ENCODE assay signal across 9 cellular contexts in genomic region chr2:101751875-101752619, GRCh38. TPM values are rescaled to one million over a fixed set of nuclear protein-coding genes. Genes with fewer than 3 reads are reported as not detected.
DNase-seq lines count a peak whose midpoint lies in the region; ATAC-seq and TF ChIP-seq lines count a peak whose summit lies in the region.
"Had no signal": no experiment of that assay in that cellular context is flagged by ENCODE, and none has a peak within 500 bp of the region (broad histone marks: within the 10 kb centered on the region; RNA-seq: fewer than 3 reads in every experiment).

No MANE protein-coding gene starts in this region.

- no peaks in the 10 kb centered on the region for H3K27me3 ChIP-seq in sigmoid colon

- no peak for TF ChIP-seq CTCF in sigmoid colon (IDR thresholded peaks at IDR 0.05)

- H3K27ac ChIP-seq in angular gyrus (ENCODE audit: low read depth, low read length) = peak overlapping the region; percentile 95
- peak overlapping the region in 3 of 4 donors; percentile 33 to 65 (median 49) for H3K27ac ChIP-seq in sigmoid colon
- H3K27ac ChIP-seq: KMS-11 had no signal

- no peaks in the 10 kb centered on the region for H3K9me3 Mint-ChIP-seq in stimulated activated effector memory CD8-positive, alpha-beta T cell treated with anti-CD3 and anti-CD28 coated beads, Interleukin-12 subunit alpha, Interleukin-12 subunit beta, amount 100 ng/mL, for 72 hours

- H3K4me3 Mint-ChIP-seq in stimulated activated effector memory CD8-positive, alpha-beta T cell treated with anti-CD3 and anti-CD28 coated beads, Interleukin-12 subunit alpha, Interleukin-12 subunit beta, amount 100 ng/mL, for 72 hours = no peak overlapping the region

- DNase-seq in sigmoid colon (no peak), DMS 273 treated with DMSO at 0.1 percent for 48 hours (lab: John Stamatoyannopoulos, UW) (no peak), NCI-H1436 (lab: John Stamatoyannopoulos, UW) (no peak)
- no peak for DNase-seq in activated CD4-positive, alpha-beta T cell treated with anti-CD3 and anti-CD28 coated beads for 1 hour
- no peak for DNase-seq in stimulated activated effector memory CD8-positive, alpha-beta T cell treated with anti-CD3 and anti-CD28 coated beads, Interleukin-12 subunit alpha, Interleukin-12 subunit beta, amount 100 ng/mL, for 72 hours (ENCODE audit: low spot score in 2 of 2)

- H3K4me1 Mint-ChIP-seq in stimulated activated effector memory CD8-positive, alpha-beta T cell treated with anti-CD3 and anti-CD28 coated beads, Interleukin-12 subunit alpha, Interleukin-12 subunit beta, amount 100 ng/mL, for 72 hours = peaks cover 46% of the 10 kb centered on the region

- ATAC-seq in GM19025 (IDR thresholded peaks at IDR 0.05; ENCODE audit: low read depth, unreplicated experiment) = peak; percentile 79
- ATAC-seq in HG03045 (IDR thresholded peaks at IDR 0.05; ENCODE audit: unreplicated experiment) = peak; percentile 57
- ATAC-seq in stimulated activated effector memory CD8-positive, alpha-beta T cell treated with anti-CD3 and anti-CD28 coated beads, Interleukin-12 subunit alpha, Interleukin-12 subunit beta, amount 100 ng/mL, for 72 hours = no peak

- no peak for TF ChIP-seq EP300 in sigmoid colon (IDR thresholded peaks at IDR 0.05)

- H3K4me3 ChIP-seq in sigmoid colon = no peak overlapping the region

- no peaks in the 10 kb centered on the region for H3K36me3 ChIP-seq in sigmoid colon

- H3K9me3 ChIP-seq in sigmoid colon = no peaks in the 10 kb centered on the region

- H3K27ac Mint-ChIP-seq in stimulated activated effector memory CD8-positive, alpha-beta T cell treated with anti-CD3 and anti-CD28 coated beads, Interleukin-12 subunit alpha, Interleukin-12 subunit beta, amount 100 ng/mL, for 72 hours = no peak overlapping the region

- peaks cover 0 to 63% (median 60%) of the 10 kb centered on the region in 4 donors for H3K4me1 ChIP-seq in sigmoid colon

- no peak for TF ChIP-seq POLR2A in sigmoid colon (IDR thresholded peaks at IDR 0.05)

- intact Hi-C loops in sigmoid colon (cut with DNase I) = no loop called here

- WGBS in sigmoid colon, 2 donors = 28 to 38% methylated on average over 3 of the region's 3 CpGs

- H3K36me3 Mint-ChIP-seq in stimulated activated effector memory CD8-positive, alpha-beta T cell treated with anti-CD3 and anti-CD28 coated beads, Interleukin-12 subunit alpha, Interleukin-12 subunit beta, amount 100 ng/mL, for 72 hours = no peaks in the 10 kb centered on the region

RNA-seq across cellular contexts. Expression of gene MAP4K4, which starts 54.5 kb away (rescaled TPM):
- total RNA-seq in sigmoid colon = 10 to 100 TPM; 37.2 to 62.9 (median 48.9) TPM
- 10 to 100 TPM in 2 of 3 donors, 1 to 10 TPM in 1; 8.8 to 28.6 (median 11.4) TPM for polyA plus RNA-seq in sigmoid colon
